In the genomic region with DNA sequence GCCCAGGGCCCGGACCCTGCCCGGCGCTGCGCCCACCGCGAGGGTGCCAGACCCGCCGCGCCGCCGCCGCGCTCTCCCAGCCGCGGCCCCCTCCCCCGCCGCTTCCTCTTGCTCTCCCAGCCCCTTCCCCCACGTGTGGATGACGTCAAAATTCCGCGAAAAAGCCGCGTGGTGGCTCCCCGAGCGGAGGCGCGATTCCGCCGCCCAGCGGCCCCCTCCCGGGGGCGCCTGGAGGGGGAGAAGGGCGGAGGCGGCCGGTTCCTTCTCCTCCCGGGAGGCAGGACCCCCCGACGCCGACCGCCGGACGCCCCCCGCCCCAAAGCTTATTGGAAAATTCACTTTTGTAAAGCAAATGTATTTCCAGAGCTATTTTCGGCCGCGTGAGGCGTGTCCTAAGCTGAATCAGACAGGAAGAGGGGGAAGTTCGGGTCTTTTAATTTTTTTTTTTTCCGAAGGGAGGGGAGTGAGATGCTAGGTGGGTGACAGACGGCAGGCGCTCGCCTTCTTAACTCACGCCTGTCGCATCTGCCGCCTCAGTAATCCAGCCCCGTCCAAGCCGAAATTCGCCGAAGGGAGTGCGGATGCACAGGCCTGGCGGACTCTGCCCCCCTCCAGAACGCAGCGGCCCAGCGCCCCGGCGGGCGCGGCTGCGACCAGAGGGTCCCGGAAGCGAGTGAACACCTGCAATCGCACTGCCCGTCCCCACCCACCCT, we compare ENCODE assay signal across 8 cellular contexts. TPM values are rescaled to one million over a fixed set of nuclear protein-coding genes. Genes with fewer than 3 reads are reported as not detected.
A peak's percentile ranks its signal among the peaks of the same experiment; 100 is the strongest.
DNase-seq lines count a peak whose midpoint lies in the region; ATAC-seq and TF ChIP-seq lines count a peak whose summit lies in the region.

No MANE protein-coding gene starts in this region.

- peak in 1 of 2 donors; percentile 67 for DNase-seq in breast epithelium (ENCODE audit: low spot score in 2 of 2)
- no peak for DNase-seq in MCF 10A (ENCODE audit: unreplicated experiment)
- DNase-seq in NCI-H82 (lab: John Stamatoyannopoulos, UW): peak; percentile 98
- peak; percentile 96 for DNase-seq in activated T-cell treated with anti-CD3 and anti-CD28 coated beads, Interleukin-2, amount 50 U/mL, for 4 hours
- DNase-seq in fibroblast of mammary gland (ENCODE audit: low read depth): peak; percentile 50
- DNase-seq in neural crest cell (ENCODE audit: low read depth, low spot score): peak; percentile 78
- peak; percentile 90 for DNase-seq in stimulated activated naive CD4-positive, alpha-beta T cell treated with Interleukin-2 at 50 U/mL for 16 hours (lab: John Stamatoyannopoulos, UW)
- no peak for DNase-seq in NCI-H1694 treated with DMSO at 0.1 percent for 48 hours (lab: John Stamatoyannopoulos, UW)

- ATAC-seq in activated T-cell treated with anti-CD3 and anti-CD28 coated beads, Interleukin-2, amount 50 U/mL, for 4 hours: peak; percentile 17 to 30

- H3K27ac ChIP-seq in breast epithelium: peak overlapping the region; percentile 85 to 94

- CTCF ChIA-PET in MCF 10A (lab: Yijun Ruan, JAX): interaction anchor here (0.6 to 1.8 kb wide), 3 partner anchors 13 to 162 kb away, joined by 3 to 9 read pairs (median 6); no protein-coding TSS in a partner anchor

- no TSS peak for BruUV-seq in MCF 10A (replicated peaks; lab: Mats Ljungman, UMichigan)

- H3K4me3 Mint-ChIP-seq in MCF 10A (ENCODE audit: unreplicated experiment) (no peak overlapping the region), neural crest cell (peak overlapping the region; percentile 93)
- peak overlapping the region; percentile 98 for H3K4me3 Mint-ChIP-seq in activated T-cell treated with anti-CD3 and anti-CD28 coated beads, Interleukin-2, amount 50 U/mL, for 4 hours

- no peaks in the 10 kb centered on the region for H3K4me1 ChIP-seq in breast epithelium

- intact Hi-C loops in breast epithelium (cut with DNase I; ENCODE audit: low total_unique reads): no loop called here
- intact Hi-C loops in MCF 10A (cut with micrococcal nuclease): no loop called here

- peaks cover 12% of the 10 kb centered on the region for H3K4me1 Mint-ChIP-seq in MCF 10A (ENCODE audit: insufficient read depth, unreplicated experiment)
- peaks cover 22% of the 10 kb centered on the region for H3K4me1 Mint-ChIP-seq in activated T-cell treated with anti-CD3 and anti-CD28 coated beads, Interleukin-2, amount 50 U/mL, for 4 hours (ENCODE audit: low read depth)
- H3K4me1 Mint-ChIP-seq in neural crest cell: peaks cover 34% of the 10 kb centered on the region

- H3K36me3 ChIP-seq in breast epithelium: no peaks in the 10 kb centered on the region

- H3K27ac Mint-ChIP-seq in MCF 10A (ENCODE audit: low read depth, unreplicated experiment): no peak overlapping the region
- no peak overlapping the region for H3K27ac Mint-ChIP-seq in neural crest cell (ENCODE audit: unreplicated experiment)

- H3K9me3 ChIP-seq in breast epithelium: no peaks in the 10 kb centered on the region

- POLR2A ChIA-PET in MCF 10A (lab: Yijun Ruan, JAX): interaction anchor here (0.6 to 0.9 kb wide), 2 partner anchors 136 to 341 kb away, joined by 3 to 4 read pairs; no protein-coding TSS in a partner anchor

- no peaks in the 10 kb centered on the region for H3K9me3 Mint-ChIP-seq in MCF 10A (ENCODE audit: unreplicated experiment)
- H3K9me3 Mint-ChIP-seq in activated T-cell treated with anti-CD3 and anti-CD28 coated beads, Interleukin-2, amount 50 U/mL, for 4 hours: no peaks in the 10 kb centered on the region
- H3K9me3 Mint-ChIP-seq in neural crest cell: no peaks in the 10 kb centered on the region

- TF ChIP-seq POLR2A in breast epithelium (IDR thresholded peaks at IDR 0.05): no peak

- H3K27me3 Mint-ChIP-seq in MCF 10A (ENCODE audit: insufficient read depth, unreplicated experiment) (peaks cover 93% of the 10 kb centered on the region), neural crest cell (ENCODE audit: low read depth) (peaks cover 68% of the 10 kb centered on the region)
- no peaks in the 10 kb centered on the region for H3K27me3 Mint-ChIP-seq in activated T-cell treated with anti-CD3 and anti-CD28 coated beads, Interleukin-2, amount 50 U/mL, for 4 hours (ENCODE audit: low read depth)

- peak in 1 of 3 donors; percentile 20 for TF ChIP-seq CTCF in breast epithelium (IDR thresholded peaks at IDR 0.05)
- no peak for TF ChIP-seq CTCF in MCF 10A (IDR thresholded peaks at IDR 0.05; ENCODE audit: unreplicated experiment)
- no peak for TF ChIP-seq CTCF in fibroblast of mammary gland (conservative IDR thresholded peaks at IDR 0.05; ENCODE audit: control insufficient read depth, insufficient read depth, low read depth, low read length)
- TF ChIP-seq CTCF in neural crest cell (conservative IDR thresholded peaks at IDR 0.05): peak; percentile 48

- H3K4me3 ChIP-seq in breast epithelium (peak overlapping the region; percentile 62 to 83 (median 78)), fibroblast of mammary gland (ENCODE audit: control insufficient read depth, low read depth, low read length) (peak overlapping the region; percentile 26)

- H3K36me3 Mint-ChIP-seq in MCF 10A (ENCODE audit: insufficient read depth, unreplicated experiment) (peaks cover 6% of the 10 kb centered on the region), neural crest cell (ENCODE audit: low read depth) (no peaks in the 10 kb centered on the region)
- H3K36me3 Mint-ChIP-seq in activated T-cell treated with anti-CD3 and anti-CD28 coated beads, Interleukin-2, amount 50 U/mL, for 4 hours (ENCODE audit: insufficient read depth): no peaks in the 10 kb centered on the region

- peaks cover 0 to 39% of the 10 kb centered on the region in 2 donors for H3K27me3 ChIP-seq in breast epithelium

RNA-seq across cellular contexts. Expression of a gene that starts 4.1 kb away (rescaled TPM):
- total RNA-seq in breast epithelium (10 to 100 TPM; 43.3 to 72.8 (median 53.7) TPM), MCF 10A (2022) (62.2 and 70.9 TPM in 2 replicates), neural crest cell (186 TPM in 2 replicates)
- total RNA-seq in activated T-cell treated with anti-CD3 and anti-CD28 coated beads, Interleukin-2, amount 50 U/mL, for 4 hours: 1,000 to 10,000 TPM in 1 of 3 donors, 100 to 1,000 TPM in 2; 867 to 1,094 (median 990) TPM

RNA-seq across cellular contexts. Expression of a gene that starts 51.6 kb away (rescaled TPM):
- total RNA-seq in breast epithelium (1 to 10 TPM; 2.9 to 7.5 (median 6.9) TPM), MCF 10A (2022) (44.0 and 45.8 TPM in 2 replicates), neural crest cell (15.4 and 18.1 TPM in 2 replicates)
- 10 to 100 TPM; 12.3 to 21.3 (median 17.8) TPM for total RNA-seq in activated T-cell treated with anti-CD3 and anti-CD28 coated beads, Interleukin-2, amount 50 U/mL, for 4 hours

Comparison
In these comparisons a context has a peak if more than half of its experiments do, and no peak if none do; other contexts are left out.
1. DNase-seq: peak in NCI-H82 (single experiment), activated T-cell treated with anti-CD3 and anti-CD28 coated beads, Interleukin-2, amount 50 U/mL, for 4 hours (single experiment), fibroblast of mammary gland (single experiment), neural crest cell (single experiment) and stimulated activated naive CD4-positive, alpha-beta T cell treated with Interleukin-2 at 50 U/mL for 16 hours (single experiment); none in MCF 10A (single experiment) and NCI-H1694 treated with DMSO at 0.1 percent for 48 hours (single experiment).